In the genomic region with DNA sequence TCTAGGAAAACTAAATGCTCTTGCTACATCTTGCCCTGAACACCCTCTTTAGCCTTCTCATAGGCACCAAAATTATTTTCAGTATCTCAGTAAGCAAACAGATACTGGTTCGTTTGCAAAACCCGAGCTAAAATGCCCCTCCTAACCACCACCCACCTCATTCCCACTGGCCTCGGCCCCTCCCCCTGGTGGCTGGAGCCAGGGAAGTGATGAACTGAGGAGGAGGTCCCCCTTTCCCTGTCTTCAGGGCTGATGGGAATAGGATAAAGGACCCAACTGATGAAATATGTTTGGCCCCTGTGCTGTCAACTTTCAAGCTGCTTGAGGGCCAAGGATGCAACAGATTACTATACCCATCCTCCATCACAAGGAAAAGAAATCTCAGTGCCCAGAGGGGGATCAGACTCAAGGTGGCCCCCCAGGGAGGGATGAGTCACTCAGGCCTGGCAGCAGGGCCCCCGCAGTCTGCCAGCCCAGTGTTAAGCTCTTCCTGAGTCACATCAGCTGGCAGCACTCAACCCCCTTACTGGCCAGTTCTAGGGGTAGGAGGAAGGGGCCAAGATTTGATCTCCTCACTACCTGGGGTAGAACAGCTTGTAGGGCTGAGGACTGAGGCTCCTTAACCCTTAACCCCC, we compare ENCODE assay signal across 9 cellular contexts. TPM values are rescaled to one million over a fixed set of nuclear protein-coding genes. Genes with fewer than 3 reads are reported as not detected.
DNase-seq lines count a peak whose midpoint lies in the region; ATAC-seq and TF ChIP-seq lines count a peak whose summit lies in the region.
"Had no signal": no experiment of that assay in that cellular context is flagged by ENCODE, and none has a peak within 500 bp of the region (broad histone marks: within the 10 kb centered on the region; RNA-seq: fewer than 3 reads in every experiment).

No MANE protein-coding gene starts in this region.

- H3K4ac ChIP-seq in trophoblast cell (ENCODE audit: low read depth, low read length): no peak overlapping the region

- peak overlapping the region; percentile 91 for H3K4me2 ChIP-seq in trophoblast cell (ENCODE audit: low read length)

- TF ChIP-seq CTCF in Panc1 (IDR thresholded peaks at IDR 0.05) (no peak), endothelial cell (IDR thresholded peaks at IDR 0.05; ENCODE audit: unreplicated experiment) (no peak)

- H3K9me3 Mint-ChIP-seq in endothelial cell (ENCODE audit: unreplicated experiment): no peaks in the 10 kb centered on the region

- no TSS peak for BruUV-seq in Panc1 (replicated peaks; lab: Mats Ljungman, UMichigan)

- ATAC-seq in Panc1: no peak
- no peak for ATAC-seq in HG03442 (IDR thresholded peaks at IDR 0.05; ENCODE audit: unreplicated experiment)
- no peak for ATAC-seq in GM19324 (IDR thresholded peaks at IDR 0.05; ENCODE audit: low FRiP score, unreplicated experiment)

- H3K27ac ChIP-seq in Panc1 (ENCODE audit: low read length): peak overlapping the region; percentile 85; the same call in 1 of the 2 replicates
- H3K27ac ChIP-seq in trophoblast cell (ENCODE audit: low read depth, low read length): no peak overlapping the region

- peaks cover 9% of the 10 kb centered on the region for H3K27me3 Mint-ChIP-seq in endothelial cell (ENCODE audit: unreplicated experiment)

- H3K36me3 ChIP-seq in Panc1 (ENCODE audit: control insufficient read depth, insufficient read depth, low read length) (peaks cover 15% of the 10 kb centered on the region), trophoblast cell (ENCODE audit: control insufficient read depth in 1 of 2, insufficient read depth in 2 of 2, low read length in 2 of 2) (peaks cover 43 to 49% of the 10 kb centered on the region in 2 experiments)

- peak overlapping the region in 1 of 2 experiments; percentile 87; a peak in 2 of 4 replicates for H3K4me3 ChIP-seq in Panc1 (ENCODE audit: low read depth in 2 of 2, low read length in 2 of 2)
- H3K4me3 ChIP-seq in trophoblast cell (ENCODE audit: low read depth, low read length): no peak overlapping the region

- DNase-seq in Daoy (ENCODE audit: low read depth): peak; percentile 90
- no peak for DNase-seq in Panc1 (ENCODE audit: low read depth, low spot score)
- no peak for DNase-seq in endothelial cell (ENCODE audit: low spot score)
- DNase-seq in trophoblast cell: no peak
- no peak for DNase-seq in NCI-H2196 (lab: John Stamatoyannopoulos, UW; ENCODE audit: unreplicated experiment)
- no peak for DNase-seq in cerebellar nuclear complex (lab: John Stamatoyannopoulos, UW)
- DNase-seq: stimulated activated CD4-positive, alpha-beta T cell treated with anti-CD3 and anti-CD28 coated beads, Interleukin-4, amount 100 ng/mL, for 24 hours had no signal

- peaks cover 14% of the 10 kb centered on the region for H3K4me1 Mint-ChIP-seq in endothelial cell (ENCODE audit: unreplicated experiment)

- H3K36me3 Mint-ChIP-seq in endothelial cell (ENCODE audit: low read depth, unreplicated experiment): peaks cover 35% of the 10 kb centered on the region

- POLR2A ChIA-PET in Panc1 (lab: Charles Lee): no interaction called here

- in situ Hi-C loops in Panc1 (cut with HindIII; ENCODE audit: low pct_unique_long_range_greater_than_20kb, low sequenced_read_pairs): no loop called here

- no CpG with 5 or more reads among the region's 4 CpGs for WGBS in trophoblast cell (ENCODE audit: extremely low coverage, insufficient coverage, insufficient read length)

- H4K91ac ChIP-seq in trophoblast cell (ENCODE audit: low read depth, low read length): no peak overlapping the region

- no peak overlapping the region for H3K23ac ChIP-seq in trophoblast cell (ENCODE audit: low read length)

- H3K14ac ChIP-seq in trophoblast cell (ENCODE audit: low read length): no peak overlapping the region

- peak overlapping the region; percentile 58 for H3K18ac ChIP-seq in trophoblast cell (ENCODE audit: low read length)

- H2AFZ ChIP-seq in trophoblast cell (ENCODE audit: insufficient read depth, low read length, poor library complexity): no peak overlapping the region

- H2BK5ac ChIP-seq in trophoblast cell (ENCODE audit: low read depth, low read length, poor library complexity): no peak overlapping the region

- H3K4me3 Mint-ChIP-seq in endothelial cell (ENCODE audit: unreplicated experiment): peak overlapping the region; percentile 94

- H3K79me1 ChIP-seq in trophoblast cell (ENCODE audit: low read length): peaks cover 12% of the 10 kb centered on the region

- H2AK5ac ChIP-seq in trophoblast cell (ENCODE audit: low read length): no peak overlapping the region

- peak overlapping the region; percentile 10 for H3K9ac ChIP-seq in trophoblast cell (ENCODE audit: low read length)

- peak overlapping the region; percentile 48 for H3K27ac Mint-ChIP-seq in endothelial cell (ENCODE audit: unreplicated experiment)

- intact Hi-C loops in Panc1 (cut with micrococcal nuclease; ENCODE audit: unreplicated experiment): no loop called here

- H4K12ac ChIP-seq in trophoblast cell (ENCODE audit: low read depth, low read length): no peak overlapping the region

- H3K4me1 ChIP-seq in Panc1 (ENCODE audit: control insufficient read depth, insufficient read depth, low read length) (peaks cover 10% of the 10 kb centered on the region), trophoblast cell (ENCODE audit: control insufficient read depth in 1 of 2, insufficient read depth in 2 of 2, low read length in 2 of 2) (peaks cover 7 to 8% of the 10 kb centered on the region in 2 experiments)

- CTCF ChIA-PET in Panc1 (lab: Charles Lee): no interaction called here

- H2BK12ac ChIP-seq in trophoblast cell (ENCODE audit: low read length): no peak overlapping the region

- H3K27me3 ChIP-seq in Panc1 (ENCODE audit: control insufficient read depth, insufficient read depth, low read length) (no peaks in the 10 kb centered on the region), trophoblast cell (ENCODE audit: insufficient read depth, low read length) (no peaks in the 10 kb centered on the region)

- peaks cover 11% of the 10 kb centered on the region for H3K79me2 ChIP-seq in trophoblast cell (ENCODE audit: control insufficient read depth, insufficient read depth, low read length, poor library complexity)

- no peak overlapping the region for H4K8ac ChIP-seq in trophoblast cell (ENCODE audit: low read depth, low read length)

- H3K9me3 ChIP-seq in Panc1 (ENCODE audit: control insufficient read depth, insufficient read depth, low read depth, low read length): no peaks in the 10 kb centered on the region
- H3K9me3 ChIP-seq in trophoblast cell (ENCODE audit: insufficient read depth, low read depth, low read length): no peaks in the 10 kb centered on the region

- no peak overlapping the region for H2BK120ac ChIP-seq in trophoblast cell (ENCODE audit: insufficient read depth, low read length, poor library complexity)

RNA-seq across cellular contexts. Expression of a gene that starts 1.7 kb away (rescaled TPM):
- 9.1 and 9.5 TPM in 2 replicates for total RNA-seq in Daoy (2014; rRNA removed; shearing (Covaris generic))
- total RNA-seq in Panc1 (2021; ENCODE audit: unreplicated experiment): 67.5 TPM
- 48.3 TPM for polyA plus RNA-seq in Panc1 (2012; ENCODE audit: insufficient read length)
- total RNA-seq in endothelial cell (ENCODE audit: unreplicated experiment): 48.5 TPM
- polyA plus RNA-seq in trophoblast cell (2013): 31.0 and 31.4 TPM in 2 replicates

RNA-seq across cellular contexts. Expression of a gene that starts 10.3 kb away (rescaled TPM):
- 13.4 and 23.1 TPM in 2 replicates for total RNA-seq in Daoy (2014; rRNA removed; shearing (Covaris generic))
- 20.0 TPM for total RNA-seq in Panc1 (2021; ENCODE audit: unreplicated experiment)
- 19.9 TPM for polyA plus RNA-seq in Panc1 (2012; ENCODE audit: insufficient read length)
- total RNA-seq in endothelial cell (ENCODE audit: unreplicated experiment): 20.3 TPM
- 4.7 TPM in 2 replicates for polyA plus RNA-seq in trophoblast cell (2013)

RNA-seq across cellular contexts. Expression of a gene that starts 26.6 kb away (rescaled TPM):
- total RNA-seq in Daoy (2014; rRNA removed; shearing (Covaris generic)): 0.11 TPM in 1 of 2 replicates, not detected in the other
- total RNA-seq in Panc1 (2021; ENCODE audit: unreplicated experiment) (0.23 TPM), endothelial cell (ENCODE audit: unreplicated experiment) (not detected)
- 0.44 TPM for polyA plus RNA-seq in Panc1 (2012; ENCODE audit: insufficient read length)
- polyA plus RNA-seq in trophoblast cell (2013): 0.08 TPM in 1 of 2 replicates, not detected in the other

RNA-seq across cellular contexts. Expression of a gene that starts 32.3 kb away (rescaled TPM):
- 77.9 and 78.2 TPM in 2 replicates for total RNA-seq in Daoy (2014; rRNA removed; shearing (Covaris generic))
- total RNA-seq in Panc1 (2021; ENCODE audit: unreplicated experiment) (99.6 TPM), endothelial cell (ENCODE audit: unreplicated experiment) (19.8 TPM)
- polyA plus RNA-seq in Panc1 (2012; ENCODE audit: insufficient read length): 116 TPM
- 11.4 and 11.9 TPM in 2 replicates for polyA plus RNA-seq in trophoblast cell (2013)

RNA-seq across cellular contexts. Expression of a gene that starts 34.7 kb away (rescaled TPM):
- 48.1 and 52.3 TPM in 2 replicates for total RNA-seq in Daoy (2014; rRNA removed; shearing (Covaris generic))
- total RNA-seq in Panc1 (2021; ENCODE audit: unreplicated experiment) (35.3 TPM), endothelial cell (ENCODE audit: unreplicated experiment) (55.5 TPM)
- 44.1 TPM for polyA plus RNA-seq in Panc1 (2012; ENCODE audit: insufficient read length)
- polyA plus RNA-seq in trophoblast cell (2013): 31.8 and 33.9 TPM in 2 replicates
